In genomic region chr2:232687382-232688160, GRCh38 we compare ENCODE assay signal across 1 cellular context.
TF ChIP-seq lines count a peak whose summit lies in the region.

No MANE protein-coding gene starts in this region.

TF ChIP-seq in K562, 482 proteins besides CTCF, POLR2A, EP300 and RAD21:
- TF ChIP-seq RBM25 (IDR thresholded peaks at IDR 0.05; ENCODE audit: low read depth, low read length, severe bottlenecking) (peak; percentile 25), PML (IDR thresholded peaks at IDR 0.05; ENCODE audit: low read length) (no peak), BCOR (IDR thresholded peaks at IDR 0.05) (0 out of 2 replicates have a peak, but pooled peaks have one; percentile 16)
